In genomic region chr5:13994606-13995336, GRCh38 we compare ENCODE assay signal across 13 cellular contexts. TPM values are rescaled to one million over a fixed set of nuclear protein-coding genes. Genes with fewer than 3 reads are reported as not detected.
DNase-seq lines count a peak whose midpoint lies in the region; ATAC-seq, FAIRE-seq and TF ChIP-seq lines count a peak whose summit lies in the region.
"Had no signal": no experiment of that assay in that cellular context is flagged by ENCODE, and none has a peak within 500 bp of the region (broad histone marks: within the 10 kb centered on the region; RNA-seq: fewer than 3 reads in every experiment).

No MANE protein-coding gene starts in this region.

- H4K5ac ChIP-seq in H1 (ENCODE audit: insufficient read length, low read depth, low read length): no peak overlapping the region

- CTCF ChIA-PET in H1 (lab: Charles Lee; ENCODE audit: partially characterized antibody): interaction anchor here (0.7 to 1.8 kb wide), 6 partner anchors 18 to 654 kb away, joined by 3 to 4 read pairs (median 3); no protein-coding TSS in a partner anchor

- H3K27ac ChIP-seq in H1 (ENCODE audit: low read depth, low read length): no peak overlapping the region
- H3K27ac ChIP-seq: BLaER1, brain microvascular endothelial cell had no signal

- no peaks in the 10 kb centered on the region for H3K27me3 ChIP-seq in H1 (replicated peaks in 1 of 4; ENCODE audit: control insufficient read depth in 3 of 4, extremely low read depth in 1 of 4, insufficient read depth in 3 of 4, low read length in 3 of 4)
- H3K27me3 ChIP-seq: BLaER1, brain microvascular endothelial cell had no signal

- TF ChIP-seq POLR2A in H1 (IDR thresholded peaks at IDR 0.05; ENCODE audit: control extremely low read depth in 1 of 2, low read depth in 2 of 2, low read length in 2 of 2): no peak

- no peak for TF ChIP-seq CTCF in H1 (IDR thresholded peaks at IDR 0.05; ENCODE audit: control extremely low read depth in 1 of 3, insufficient read depth in 1 of 3, low read depth in 1 of 3, low read length in 3 of 3)

- no peaks in the 10 kb centered on the region for H3K79me1 ChIP-seq in H1 (ENCODE audit: low read depth, low read length)

- H3K56ac ChIP-seq in H1 (replicated peaks; ENCODE audit: insufficient read length, low read depth, low read length): no peak overlapping the region

- no peaks in the 10 kb centered on the region; the same call in 1 of the 2 replicates for H3K23me2 ChIP-seq in H1 (ENCODE audit: low read depth, low read length)

- H3K4me3 ChIP-seq in H1 (ENCODE audit: extremely low read depth in 1 of 4, insufficient read depth in 2 of 4, low read depth in 3 of 4, low read length in 4 of 4): no peak overlapping the region
- H3K4me3 ChIP-seq: BLaER1 had no signal

- H2AK5ac ChIP-seq in H1 (ENCODE audit: low read depth, low read length): no peak overlapping the region

- H4K91ac ChIP-seq in H1 (replicated peaks; ENCODE audit: insufficient read length, low read length): no peak overlapping the region

- no peak for TF ChIP-seq RAD21 in H1 (IDR thresholded peaks at IDR 0.05 in 1 of 2, conservative IDR thresholded peaks at IDR 0.05 in 1 of 2; ENCODE audit: low read depth in 2 of 2, low read length in 2 of 2)

- H2BK15ac ChIP-seq in H1 (ENCODE audit: low read length): no peak overlapping the region

- no peaks in the 10 kb centered on the region for H3K36me3 ChIP-seq in H1 (ENCODE audit: control insufficient read depth in 2 of 4, insufficient read depth in 4 of 4, low read length in 3 of 4)
- H3K36me3 ChIP-seq: BLaER1, brain microvascular endothelial cell had no signal

- no peak overlapping the region for H4K8ac ChIP-seq in H1 (ENCODE audit: extremely low read depth, insufficient read depth, low read length)

- H3K9ac ChIP-seq in H1 (replicated peaks in 1 of 4; ENCODE audit: extremely low read depth in 1 of 4, low read depth in 3 of 4, low read length in 3 of 4): no peak overlapping the region
- H3K9ac ChIP-seq: BLaER1 had no signal

- no peak overlapping the region for H3K14ac ChIP-seq in H1 (ENCODE audit: insufficient read length)

- no peak overlapping the region for H2AFZ ChIP-seq in H1 (ENCODE audit: low read length)

- ATAC-seq in GM19467 (IDR thresholded peaks at IDR 0.05; ENCODE audit: unreplicated experiment): peak; percentile 50
- ATAC-seq: activated CD4-positive, alpha-beta T cell treated with anti-CD3 and anti-CD28 coated beads for 36 hours; SK-N-SH treated with all-trans-retinoic acid at 6 μM for 48 hours had no signal

- intact Hi-C loops in posterior cingulate gyrus (cut with DNase I): no loop called here

- TF ChIP-seq EP300 in H1 (IDR thresholded peaks at IDR 0.05; ENCODE audit: borderline replicate concordance in 1 of 2, low read depth in 2 of 2, low read length in 2 of 2): no peak

- no peak overlapping the region for H2BK120ac ChIP-seq in H1 (replicated peaks; ENCODE audit: low read depth, low read length)

- H3K4me2 ChIP-seq in H1 (ENCODE audit: insufficient read depth in 1 of 2, low read depth in 2 of 2, low read length in 2 of 2): no peak overlapping the region
- H3K4me2 ChIP-seq: BLaER1 had no signal

- H3K9me3 ChIP-seq in H1 (ENCODE audit: insufficient read depth in 2 of 2, low read depth in 1 of 2, low read length in 1 of 2): peaks cover 8 to 14% of the 10 kb centered on the region in 2 experiments; a peak in 3 of 4 replicates

- H3K4me1 ChIP-seq in H1 (replicated peaks in 1 of 4; ENCODE audit: control insufficient read depth in 3 of 4, insufficient read depth in 4 of 4, low read length in 3 of 4): no peaks in the 10 kb centered on the region
- H3K4me1 ChIP-seq: BLaER1 had no signal

- POLR2A ChIA-PET in H1 (lab: Charles Lee; ENCODE audit: partially characterized antibody): no interaction called here

- no peak overlapping the region; the same call in 1 of the 2 replicates for H2BK20ac ChIP-seq in H1 (ENCODE audit: low read length)

- H3K18ac ChIP-seq in H1 (ENCODE audit: extremely low read depth, low read length): no peak overlapping the region

- H3K23ac ChIP-seq in H1 (ENCODE audit: insufficient read length): no peak overlapping the region

- peak overlapping the region; percentile 32 for H3K4ac ChIP-seq in H1 (replicated peaks; ENCODE audit: insufficient read length, low read depth, low read length)

- no peak overlapping the region for H2BK12ac ChIP-seq in H1 (ENCODE audit: low read depth, low read length)

- DNase-seq in AG20443 (ENCODE audit: low spot score) (peak; percentile 33), NCI-H187 (lab: John Stamatoyannopoulos, UW) (peak; percentile 32 to 66), H1 (ENCODE audit: low read depth in 1 of 2, low spot score in 2 of 2) (no peak), posterior cingulate gyrus (no peak), OCI-M1 (lab: John Stamatoyannopoulos, UW) (no peak), GF-D8 (lab: John Stamatoyannopoulos, UW) (no peak)
- no peak for DNase-seq in activated naive CD4-positive, alpha-beta T cell treated with anti-CD3 and anti-CD28 coated beads, Interleukin-2, amount 50 U/mL, for 16 hours
- DNase-seq: activated CD4-positive, alpha-beta T cell treated with anti-CD3 and anti-CD28 coated beads for 36 hours; brain microvascular endothelial cell; NCI-H226 had no signal

- no peaks in the 10 kb centered on the region for H3K79me2 ChIP-seq in H1 (ENCODE audit: control insufficient read depth in 1 of 2, insufficient read depth in 2 of 2, low read length in 2 of 2)

- no peaks in the 10 kb centered on the region for H4K20me1 ChIP-seq in H1 (replicated peaks in 1 of 2; ENCODE audit: control insufficient read depth in 1 of 2, insufficient read depth in 2 of 2, low read length in 2 of 2)
- H4K20me1 ChIP-seq: BLaER1 had no signal

- FAIRE-seq in H1 (lab: Jason Lieb, UNC): no peak

- WGBS in H1 (ENCODE audit: extremely low coverage in 1 of 2, insufficient coverage in 1 of 2, insufficient read length in 1 of 2, insufficient replicate concordance in 2 of 2, low coverage in 1 of 2, low lambda C conversion rate in 2 of 2, missing lambda C conversion rate in 1 of 2), 2 experiments: 86% methylated on average over 10 of the region's 10 CpGs; no CpG with 5 or more reads in 1 of the 2 experiments

- H2BK5ac ChIP-seq in H1 (ENCODE audit: low read depth, low read length): no peak overlapping the region

TF ChIP-seq in H1, 55 proteins besides CTCF, POLR2A, EP300 and RAD21:
- no peak for TF ChIP-seq CEBPB (IDR thresholded peaks at IDR 0.05; ENCODE audit: low read depth, low read length)
- no peak for TF ChIP-seq ATF3 (IDR thresholded peaks at IDR 0.05; ENCODE audit: insufficient read depth, low read depth, low read length)
- TF ChIP-seq SRF (IDR thresholded peaks at IDR 0.05; ENCODE audit: low read depth, low read length): no peak
- no peak for TF ChIP-seq SIN3A (conservative IDR thresholded peaks at IDR 0.05 in 1 of 2, IDR thresholded peaks at IDR 0.05 in 1 of 2; ENCODE audit: low read depth in 1 of 2, low read length in 2 of 2)
- no peak for TF ChIP-seq KDM5A (IDR thresholded peaks at IDR 0.05; ENCODE audit: low read length)
- TF ChIP-seq MAFK (IDR thresholded peaks at IDR 0.05; ENCODE audit: low read depth, low read length): 0 out of 2 replicates have a peak, but pooled peaks have one; percentile 15
- no peak for TF ChIP-seq POLR2AphosphoS5 (IDR thresholded peaks at IDR 0.05; ENCODE audit: low read depth, low read length)

RNA-seq across cellular contexts. Expression of gene DNAH5, which starts 50.3 kb away (rescaled TPM):
- 0.50 and 0.73 TPM in 2 replicates for total RNA-seq in H1 (2021; fragmentation: NEBNext Ultra II Directional; extraction: Animal tissue kit (Norgen Biotek cat#: 25700))
- 0.06 and 0.30 TPM in 2 replicates for polyA plus RNA-seq in H1 (2011; rRNA removed)
- 0.39 TPM for polyA plus RNA-seq in H1 (2011; cell fraction: cytosol; rRNA removed)
- polyA plus RNA-seq in H1 (2011; cell fraction: nucleus; rRNA removed): 0.53 TPM
- 0.19 to 0.50 TPM (median 0.46 TPM) in 4 replicates for polyA plus RNA-seq in H1 (2012, experiment 1 of 2)
- polyA plus RNA-seq in H1 (2012, experiment 2 of 2): 0.07 TPM
- polyA plus RNA-seq in H1 (2013, experiment 1 of 2): 0.22 TPM
- 0.20 TPM for polyA plus RNA-seq in H1 (2013, experiment 2 of 2)
- 0.35 and 1.2 TPM in 2 replicates for polyA minus RNA-seq in H1 (2011; rRNA and poly(A)+ RNA removed)
- 0.22 TPM for polyA minus RNA-seq in H1 (2011; cell fraction: cytosol; rRNA and poly(A)+ RNA removed)
- 1.7 TPM for polyA minus RNA-seq in H1 (2011; cell fraction: nucleus; rRNA and poly(A)+ RNA removed)
- total RNA-seq: activated CD4-positive, alpha-beta T cell treated with anti-CD3 and anti-CD28 coated beads for 36 hours had no signal

Comparison
In these comparisons a context has a peak if more than half of its experiments do, and no peak if none do; other contexts are left out.
1. DNase-seq: peak in AG20443 (single experiment) and NCI-H187 (2 of 2); none in H1 (0 of 2), posterior cingulate gyrus (0 of 10), activated naive CD4-positive, alpha-beta T cell treated with anti-CD3 and anti-CD28 coated beads, Interleukin-2, amount 50 U/mL, for 16 hours (single experiment), OCI-M1 (single experiment) and GF-D8 (single experiment).